Comparison of ENCODE assay signal across 1 cellular context in genomic region chr15:50686468-50687301, GRCh38.
TF ChIP-seq lines count a peak whose summit lies in the region.

Gene TRPM7, minus strand, starts transcription at chr15:50686797. Its CDS starts 264 bp downstream, at chr15:50686533.

TF ChIP-seq in GM12878, 131 proteins besides CTCF, POLR2A, EP300 and RAD21 (continued from another document and continues in another):
- TF ChIP-seq ATF2 (IDR thresholded peaks at IDR 0.05; ENCODE audit: low read length), result no peak
- TF ChIP-seq NR2F1 (conservative IDR thresholded peaks at IDR 0.05), result peak; percentile 56
- TF ChIP-seq BRCA1 (IDR thresholded peaks at IDR 0.05; ENCODE audit: low read depth, low read length), result no peak
- TF ChIP-seq RELB (IDR thresholded peaks at IDR 0.05; ENCODE audit: low read depth), result no peak
- TF ChIP-seq ELK1 (IDR thresholded peaks at IDR 0.05; ENCODE audit: low read depth, low read length), result no peak
- no peak for TF ChIP-seq E2F8 (IDR thresholded peaks at IDR 0.05; ENCODE audit: low read depth, partially characterized antibody)
- no peak for TF ChIP-seq E4F1 (IDR thresholded peaks at IDR 0.05; ENCODE audit: borderline replicate concordance, partially characterized antibody)
- TF ChIP-seq ZNF24 (IDR thresholded peaks at IDR 0.05), result no peak
- TF ChIP-seq ATF3 (IDR thresholded peaks at IDR 0.05; ENCODE audit: borderline replicate concordance, extremely low read depth, low read depth, low read length), result peak; percentile 96
- peak in 1 of 2 experiments; percentile 63; a peak in 1 of 4 replicates for TF ChIP-seq CEBPB (IDR thresholded peaks at IDR 0.05; ENCODE audit: borderline replicate concordance in 1 of 2, low read depth in 2 of 2, low read length in 2 of 2)
- TF ChIP-seq BMI1 (IDR thresholded peaks at IDR 0.05; ENCODE audit: borderline replicate concordance), result no peak
- peak; percentile 68; the same call in 1 of the 2 replicates for TF ChIP-seq SMAD5 (IDR thresholded peaks at IDR 0.05; ENCODE audit: low read depth)
- TF ChIP-seq JUND (IDR thresholded peaks at IDR 0.05; ENCODE audit: low read depth, low read length), result no peak
- TF ChIP-seq MXI1 (IDR thresholded peaks at IDR 0.05; ENCODE audit: low read depth, low read length), result peak; percentile 73
- TF ChIP-seq POLR2AphosphoS5 (IDR thresholded peaks at IDR 0.05; ENCODE audit: low read length), result peak; percentile 95
- no peak for TF ChIP-seq EED (IDR thresholded peaks at IDR 0.05; ENCODE audit: low read depth)
- TF ChIP-seq CHD4 (IDR thresholded peaks at IDR 0.05), result no peak
- TF ChIP-seq RFX5 (IDR thresholded peaks at IDR 0.05; ENCODE audit: low read depth, low read length), result no peak
- peak; percentile 40; the same call in 1 of the 2 replicates for TF ChIP-seq TBL1XR1 (IDR thresholded peaks at IDR 0.05; ENCODE audit: low read depth, low read length)
- no peak for TF ChIP-seq IRF4 (IDR thresholded peaks at IDR 0.05; ENCODE audit: low read depth, low read length)
- TF ChIP-seq REST (IDR thresholded peaks at IDR 0.05; ENCODE audit: low read depth, low read length), result no peak
- TF ChIP-seq SREBF1 (IDR thresholded peaks at IDR 0.05; ENCODE audit: low read length), result no peak
- no peak for TF ChIP-seq ZBTB40 (IDR thresholded peaks at IDR 0.05; ENCODE audit: borderline replicate concordance)
- TF ChIP-seq CBX3 (IDR thresholded peaks at IDR 0.05; ENCODE audit: borderline replicate concordance, low read depth), result no peak
- TF ChIP-seq HCFC1 (IDR thresholded peaks at IDR 0.05; ENCODE audit: low read length), result no peak
- TF ChIP-seq IRF3 (IDR thresholded peaks at IDR 0.05), result peak; percentile 26; the same call in 1 of the 2 replicates
- TF ChIP-seq NFXL1 (IDR thresholded peaks at IDR 0.05; ENCODE audit: borderline replicate concordance), result no peak
- TF ChIP-seq MYC (IDR thresholded peaks at IDR 0.05; ENCODE audit: insufficient read depth, insufficient read length, insufficient replicate concordance, low read length, severe bottlenecking), result peak; percentile 17
- TF ChIP-seq MTA2 (IDR thresholded peaks at IDR 0.05; ENCODE audit: low read depth), result no peak
- peak; percentile 77; the same call in 1 of the 2 replicates for TF ChIP-seq RB1 (IDR thresholded peaks at IDR 0.05; ENCODE audit: borderline replicate concordance)
- no peak for TF ChIP-seq NFIC (IDR thresholded peaks at IDR 0.05; ENCODE audit: low read depth, low read length)
- TF ChIP-seq YY1 (IDR thresholded peaks at IDR 0.05; ENCODE audit: low read depth, low read length), result peak; percentile 15; the same call in 1 of the 2 replicates
- TF ChIP-seq POLR2AphosphoS2 (IDR thresholded peaks at IDR 0.05; ENCODE audit: low read depth, low read length), result peak; percentile 88; the same call in 1 of the 2 replicates
- TF ChIP-seq SIN3A (IDR thresholded peaks at IDR 0.05; ENCODE audit: low read depth, low read length), result no peak; the same call in 1 of the 2 replicates
- TF ChIP-seq NRF1 (conservative IDR thresholded peaks at IDR 0.05; ENCODE audit: low read depth, low read length), result peak; percentile 67
- peak; percentile 29 for TF ChIP-seq SMAD1 (IDR thresholded peaks at IDR 0.05; ENCODE audit: low read depth, partially characterized antibody)
- no peak for TF ChIP-seq STAT3 (IDR thresholded peaks at IDR 0.05; ENCODE audit: low read depth, low read length)
- peak; percentile 54 for TF ChIP-seq LARP7 (IDR thresholded peaks at IDR 0.05)
- TF ChIP-seq ZNF274 (IDR thresholded peaks at IDR 0.05; ENCODE audit: insufficient read depth, insufficient read length), result no peak
- TF ChIP-seq CREB1 (IDR thresholded peaks at IDR 0.05; ENCODE audit: low read depth), result peak; percentile 72
